Comparison of ENCODE assay signal across 29 cellular contexts in the genomic region with DNA sequence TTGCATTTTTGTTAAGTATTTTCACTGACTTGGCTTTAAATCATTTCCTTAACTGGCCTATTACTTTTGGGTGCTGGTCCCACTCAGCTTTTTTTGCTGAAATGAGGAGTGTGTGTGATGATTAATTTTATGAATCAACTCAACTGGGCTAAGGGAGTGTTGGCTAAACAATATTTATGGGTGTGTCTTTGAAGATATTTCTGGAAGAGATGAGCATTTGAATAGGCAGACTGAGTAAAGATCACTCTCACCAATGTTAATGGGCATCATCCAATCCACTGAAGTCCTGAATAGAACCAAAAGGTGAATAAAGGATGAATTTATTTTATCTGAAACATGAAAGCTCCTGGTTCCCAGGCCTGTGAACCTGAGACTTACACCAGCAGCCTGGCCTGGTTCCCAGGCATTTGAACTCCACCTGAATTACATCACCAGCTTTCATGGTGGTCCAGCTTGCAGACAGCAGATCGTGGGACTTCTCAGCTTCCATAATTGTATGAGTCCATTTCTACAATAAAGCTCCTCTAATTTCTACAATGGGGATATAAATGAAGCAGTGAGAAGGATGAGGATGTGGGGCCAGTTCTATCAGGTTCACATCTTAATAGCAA.
DNase-seq lines count a peak whose midpoint lies in the region; FAIRE-seq and TF ChIP-seq lines count a peak whose summit lies in the region.
"Had no signal": no experiment of that assay in that cellular context is flagged by ENCODE, and none has a peak within 500 bp of the region (broad histone marks: within the 10 kb centered on the region; RNA-seq: fewer than 3 reads in every experiment).

No MANE protein-coding gene starts in this region.

- no peak overlapping the region for H3K4me3 Mint-ChIP-seq in neural progenitor cell
- H3K4me3 Mint-ChIP-seq: activated B cell treated with CpG ODN at 0.5 μM for 24 hours; CD8-positive, alpha-beta memory T cell; memory B cell had no signal

- no peaks in the 10 kb centered on the region for H3K79me1 ChIP-seq in mesendoderm (ENCODE audit: low read length)

- H2BK5ac ChIP-seq in mesendoderm (ENCODE audit: low read length) = no peak overlapping the region

- H3K9me3 ChIP-seq in neural progenitor cell (ENCODE audit: low read depth) = no peaks in the 10 kb centered on the region
- H3K9me3 ChIP-seq: BE2C, neutrophil, sigmoid colon, SJSA1 had no signal

- no peak overlapping the region for H3K27ac Mint-ChIP-seq in neural progenitor cell
- H3K27ac Mint-ChIP-seq: activated B cell treated with CpG ODN at 0.5 μM for 24 hours; CD8-positive, alpha-beta memory T cell; memory B cell; progenitor cell of endocrine pancreas had no signal

- no peak overlapping the region for H2BK15ac ChIP-seq in mesendoderm (replicated peaks; ENCODE audit: low read depth)

- no peaks in the 10 kb centered on the region for H3F3A ChIP-seq in neural progenitor cell (ENCODE audit: low read depth)

- in situ Hi-C loops in astrocyte of the spinal cord (cut with HindIII; ENCODE audit: low sequenced_read_pairs) = no loop called here

- H4K5ac ChIP-seq in mesendoderm (ENCODE audit: low read length) = no peak overlapping the region

- H3K27me3 ChIP-seq in mesendoderm (ENCODE audit: insufficient read depth, low read length, poor library complexity) (no peaks in the 10 kb centered on the region), neural progenitor cell (no peaks in the 10 kb centered on the region)
- H3K27me3 ChIP-seq: BE2C, neutrophil, sigmoid colon, SJSA1 had no signal

- H3K36me3 ChIP-seq in mesendoderm (ENCODE audit: control insufficient read depth, insufficient read depth, low read length) (no peaks in the 10 kb centered on the region), neural progenitor cell (no peaks in the 10 kb centered on the region)
- H3K36me3 ChIP-seq: BE2C, neutrophil, sigmoid colon, SJSA1 had no signal

- H2AFZ ChIP-seq in neural progenitor cell (replicated peaks) = no peak overlapping the region

- no peaks in the 10 kb centered on the region for H3K36me3 Mint-ChIP-seq in neural progenitor cell
- H3K36me3 Mint-ChIP-seq: CD8-positive, alpha-beta memory T cell; memory B cell had no signal

- H3K4ac ChIP-seq in mesendoderm (ENCODE audit: low read depth, low read length) = no peak overlapping the region

- peaks cover 13% of the 10 kb centered on the region for H3K4me1 Mint-ChIP-seq in neural progenitor cell
- H3K4me1 Mint-ChIP-seq: activated B cell treated with CpG ODN at 0.5 μM for 24 hours; CD8-positive, alpha-beta memory T cell; memory B cell had no signal

- H2AK5ac ChIP-seq in mesendoderm (ENCODE audit: low read length) = no peak overlapping the region

- H3K18ac ChIP-seq in mesendoderm (ENCODE audit: low read length) = peak overlapping the region; percentile 18

- FAIRE-seq in HTR-8/SVneo (lab: Jason Lieb, UNC) = peak; percentile 4
- FAIRE-seq: colon, RCC 7860 had no signal

- WGBS in mesendoderm (ENCODE audit: extremely low coverage, insufficient coverage, low lambda C conversion rate) = no CpG with 5 or more reads among the region's 1 CpG

- TF ChIP-seq CTCF in astrocyte of the spinal cord (IDR thresholded peaks at IDR 0.05; ENCODE audit: low read depth, low read length) = no peak
- TF ChIP-seq CTCF in neural progenitor cell (IDR thresholded peaks at IDR 0.05) = no peak

- H3K23ac ChIP-seq in mesendoderm (ENCODE audit: low read length) = no peak overlapping the region

- peak; percentile 17 for DNase-seq in GM04504 (ENCODE audit: low read depth)
- no peak for DNase-seq in HTR-8/SVneo (ENCODE audit: insufficient read length, low spot score)
- DNase-seq in astrocyte of the spinal cord (ENCODE audit: low read depth, low spot score) = peak; percentile 31
- DNase-seq in mesendoderm = peak; percentile 28
- DNase-seq in COLO829 (ENCODE audit: low spot score) = no peak
- DNase-seq in neural progenitor cell (ENCODE audit: low spot score) = no peak
- no peak for DNase-seq in activated CD8-positive, alpha-beta memory T cell treated with anti-CD3 and anti-CD28 coated beads, Interleukin-2, amount 50 U/mL, for 48 hours
- DNase-seq in OCI-M2 (lab: John Stamatoyannopoulos, UW; ENCODE audit: unreplicated experiment) = no peak
- DNase-seq: activated B cell treated with CpG ODN at 0.5 μM for 24 hours; activated CD4-positive, alpha-beta T cell treated with anti-CD3 and anti-CD28 coated beads, Interleukin-2, amount 50 U/mL, for 1 hour; activated naive CD4-positive, alpha-beta T cell treated with Interleukin-2 at 50 U/mL for 16 hours; activated T-cell treated with anti-CD3 and anti-CD28 coated beads, Interleukin-2, amount 50 U/mL, for 48 hours; BE2C; CD8-positive, alpha-beta memory T cell; effector CD4-positive, alpha-beta T cell; left cardiac atrium; NCI-H1048; NCI-H1694 treated with DMSO at 0.1 percent for 48 hours; NCI-H2171 treated with DMSO at 0.1 percent for 48 hours; NCI-H524 treated with DMSO at 0.1 percent for 48 hours; sigmoid colon; stimulated activated naive CD8-positive, alpha-beta T cell treated with anti-CD3 and anti-CD28 coated beads, Interleukin-15, Interleukin-2, amounts not matched to agents 100 U/mL and 50 U/mL, for 24 hours had no signal

- H3K56ac ChIP-seq in mesendoderm (ENCODE audit: low read length) = no peak overlapping the region

- no peaks in the 10 kb centered on the region for H3K79me2 ChIP-seq in mesendoderm (ENCODE audit: control insufficient read depth, insufficient read depth, low read length)
- no peaks in the 10 kb centered on the region for H3K79me2 ChIP-seq in neural progenitor cell (ENCODE audit: low read depth)

- no peak overlapping the region for H3K9ac ChIP-seq in mesendoderm (ENCODE audit: low read length)
- no peak overlapping the region for H3K9ac ChIP-seq in neural progenitor cell

- H3K4me1 ChIP-seq in mesendoderm (ENCODE audit: control insufficient read depth, low read depth, low read length) (no peaks in the 10 kb centered on the region), neural progenitor cell (no peaks in the 10 kb centered on the region)
- H3K4me1 ChIP-seq: sigmoid colon, SJSA1 had no signal

- H3K4me2 ChIP-seq in mesendoderm (ENCODE audit: low read length) (no peak overlapping the region), neural progenitor cell (no peak overlapping the region)

- H4K8ac ChIP-seq in mesendoderm (ENCODE audit: low read depth, low read length) = peak overlapping the region; percentile 81

- H3K9me3 Mint-ChIP-seq in neural progenitor cell = peaks cover 5% of the 10 kb centered on the region
- H3K9me3 Mint-ChIP-seq: activated B cell treated with CpG ODN at 0.5 μM for 24 hours, memory B cell had no signal

- peak overlapping the region; percentile 51 for H2BK120ac ChIP-seq in mesendoderm (ENCODE audit: low read depth, low read length)

- no peaks in the 10 kb centered on the region for H4K20me1 ChIP-seq in neural progenitor cell (ENCODE audit: low read depth)

- no peak overlapping the region for H3K27ac ChIP-seq in mesendoderm (ENCODE audit: low read depth, low read length)
- H3K27ac ChIP-seq in neural progenitor cell = no peak overlapping the region
- H3K27ac ChIP-seq: epithelial cell of prostate, neutrophil, sigmoid colon, SJSA1 had no signal

- H3K4me3 ChIP-seq in astrocyte of the spinal cord (ENCODE audit: low read depth, low read length) (no peak overlapping the region), mesendoderm (ENCODE audit: low read length) (no peak overlapping the region), neural progenitor cell (no peak overlapping the region)
- H3K4me3 ChIP-seq: sigmoid colon, SJSA1 had no signal

- H3K27me3 Mint-ChIP-seq in neural progenitor cell (ENCODE audit: insufficient read depth, low read depth) = no peaks in the 10 kb centered on the region
- H3K27me3 Mint-ChIP-seq: activated B cell treated with CpG ODN at 0.5 μM for 24 hours; CD8-positive, alpha-beta memory T cell; memory B cell; progenitor cell of endocrine pancreas had no signal

Comparison
In these comparisons a context has a peak if more than half of its experiments do, and no peak if none do; other contexts are left out.
1. DNase-seq: peak in GM04504 (single experiment), astrocyte of the spinal cord (single experiment) and mesendoderm (single experiment); none in HTR-8/SVneo (single experiment), COLO829 (single experiment), neural progenitor cell (single experiment), activated CD8-positive, alpha-beta memory T cell treated with anti-CD3 and anti-CD28 coated beads, Interleukin-2, amount 50 U/mL, for 48 hours (single experiment) and OCI-M2 (single experiment).